10 cellular contexts compared by ENCODE assay signal in genomic region chr5:157828031-157828948, GRCh38. TPM values are rescaled to one million over a fixed set of nuclear protein-coding genes. Genes with fewer than 3 reads are reported as not detected.
DNase-seq lines count a peak whose midpoint lies in the region; ATAC-seq and TF ChIP-seq lines count a peak whose summit lies in the region.
"Had no signal": no experiment of that assay in that cellular context is flagged by ENCODE, and none has a peak within 500 bp of the region (broad histone marks: within the 10 kb centered on the region; RNA-seq: fewer than 3 reads in every experiment).

No MANE protein-coding gene starts in this region.

- POLR2A ChIA-PET in A673 (lab: Charles Lee; ENCODE audit: low non-redundant PET), result no interaction called here

- H3K79me2 ChIP-seq in hepatocyte, result peaks cover 98% of the 10 kb centered on the region

- H3K27ac ChIP-seq in A673 (ENCODE audit: low read depth, low read length, poor library complexity, severe bottlenecking) (peak overlapping the region; percentile 37), ascending aorta (peak overlapping the region; percentile 15 to 48), hepatocyte (no peak overlapping the region)

- H3K9me3 ChIP-seq in A673 (ENCODE audit: low read depth, low read length, poor library complexity, severe bottlenecking), result no peaks in the 10 kb centered on the region
- no peaks in the 10 kb centered on the region for H3K9me3 ChIP-seq in ascending aorta
- H3K9me3 ChIP-seq in hepatocyte (ENCODE audit: low read depth), result no peaks in the 10 kb centered on the region

- H3K4me1 Mint-ChIP-seq in memory B cell (peaks cover 27% of the 10 kb centered on the region), mesothelial cell of epicardium (peaks cover 25% of the 10 kb centered on the region)

- peaks cover 22% of the 10 kb centered on the region for H3K4me1 ChIP-seq in A673 (ENCODE audit: insufficient read depth, low read length, poor library complexity, severe bottlenecking)
- H3K4me1 ChIP-seq in ascending aorta, result peaks cover 0 to 27% of the 10 kb centered on the region in 2 donors
- H3K4me1 ChIP-seq in hepatocyte (ENCODE audit: insufficient read depth), result no peaks in the 10 kb centered on the region

- H3K27me3 Mint-ChIP-seq in memory B cell, result no peaks in the 10 kb centered on the region
- H3K27me3 Mint-ChIP-seq in mesothelial cell of epicardium (ENCODE audit: low read depth), result no peaks in the 10 kb centered on the region

- H4K20me1 ChIP-seq in hepatocyte (ENCODE audit: insufficient read depth, poor library complexity, severe bottlenecking), result peaks cover 58% of the 10 kb centered on the region

- intact Hi-C loops in A673 (cut with micrococcal nuclease; ENCODE audit: unreplicated experiment) (no loop called here), ascending aorta (cut with DNase I) (loop anchor here (10.0 kb wide), 1 partner anchor 87 kb away; no protein-coding TSS in a partner anchor)

- H3K9me3 Mint-ChIP-seq in memory B cell, result no peaks in the 10 kb centered on the region
- no peaks in the 10 kb centered on the region for H3K9me3 Mint-ChIP-seq in mesothelial cell of epicardium

- BruUV-seq in A673 (replicated peaks; lab: Mats Ljungman, UMichigan), result no TSS peak

- H3K9me2 ChIP-seq in hepatocyte (replicated peaks; ENCODE audit: insufficient read depth), result no peaks in the 10 kb centered on the region

- no peaks in the 10 kb centered on the region for H3K27me3 ChIP-seq in A673 (replicated peaks; ENCODE audit: insufficient read depth, low read depth, low read length, poor library complexity)
- H3K27me3 ChIP-seq in ascending aorta, result no peaks in the 10 kb centered on the region
- no peaks in the 10 kb centered on the region for H3K27me3 ChIP-seq in hepatocyte

- H3K4me2 ChIP-seq in hepatocyte, result no peak overlapping the region

- H3K4me3 ChIP-seq in A673 (ENCODE audit: low read depth, low read length, poor library complexity, severe bottlenecking), result no peak overlapping the region
- H3K4me3 ChIP-seq in ascending aorta, result no peak overlapping the region
- H3K4me3 ChIP-seq in hepatocyte, result no peak overlapping the region
- H3K4me3 ChIP-seq: lung had no signal

- no peak for TF ChIP-seq CTCF in A673 (conservative IDR thresholded peaks at IDR 0.05; ENCODE audit: low read depth, low read length)
- TF ChIP-seq CTCF in ascending aorta (IDR thresholded peaks at IDR 0.05), result no peak
- TF ChIP-seq CTCF in hepatocyte (IDR thresholded peaks at IDR 0.05; ENCODE audit: poor library complexity), result no peak
- TF ChIP-seq CTCF in mesothelial cell of epicardium (IDR thresholded peaks at IDR 0.05; ENCODE audit: unreplicated experiment), result no peak

- CTCF ChIA-PET in A673 (lab: Charles Lee), result no interaction called here

- H3K36me3 ChIP-seq in A673 (ENCODE audit: insufficient read depth, low read length, poor library complexity, severe bottlenecking), result no peaks in the 10 kb centered on the region
- no peaks in the 10 kb centered on the region for H3K36me3 ChIP-seq in ascending aorta
- no peaks in the 10 kb centered on the region for H3K36me3 ChIP-seq in hepatocyte (replicated peaks; ENCODE audit: insufficient read depth, low read depth)

- H3K4me3 Mint-ChIP-seq in memory B cell (peak overlapping the region; percentile 54), mesothelial cell of epicardium (no peak overlapping the region)

- H2AFZ ChIP-seq in hepatocyte, result no peak overlapping the region

- ATAC-seq in GM21723 (IDR thresholded peaks at IDR 0.05; ENCODE audit: unreplicated experiment), result peak; percentile 53
- ATAC-seq in memory B cell (ENCODE audit: low read depth), result peak; percentile 17

- H3K27ac Mint-ChIP-seq in memory B cell (peak overlapping the region; percentile 91), mesothelial cell of epicardium (no peak overlapping the region)

- DNase-seq in A673 (ENCODE audit: low spot score) (no peak), ascending aorta (ENCODE audit: low spot score in 2 of 2) (no peak), memory B cell (ENCODE audit: low spot score in 2 of 2) (no peak), hepatocyte (ENCODE audit: low spot score) (no peak), NCI-H1694 (lab: John Stamatoyannopoulos, UW) (no peak), Kasumi-1 (lab: John Stamatoyannopoulos, UW) (no peak), mesothelial cell of epicardium (ENCODE audit: low spot score in 2 of 2, unreplicated experiment in 2 of 2) (no peak)
- DNase-seq: NCI-H510A had no signal

- H3K36me3 Mint-ChIP-seq in memory B cell (peaks cover 2% of the 10 kb centered on the region), mesothelial cell of epicardium (no peaks in the 10 kb centered on the region)

- 69% methylated on average over 8 of the region's 8 CpGs for whole genome bisulfite sequencing in hepatocyte (ENCODE audit: low lambda C conversion rate, missing lambda C conversion rate)

RNA-seq across cellular contexts. Expression of gene CLINT1, which starts 30.7 kb away (rescaled TPM):
- 69.6 and 71.4 TPM in 2 replicates for total RNA-seq in A673 (2021)
- 16.4 TPM for total RNA-seq in ascending aorta
- 107 and 129 TPM in 2 replicates for total RNA-seq in hepatocyte
- 78.0 and 84.0 TPM in 2 replicates for polyA plus RNA-seq in hepatocyte
- total RNA-seq in mesothelial cell of epicardium, result 74.8 to 85.2 TPM (median 77.7 TPM) in 3 replicates
